In the genomic region with DNA sequence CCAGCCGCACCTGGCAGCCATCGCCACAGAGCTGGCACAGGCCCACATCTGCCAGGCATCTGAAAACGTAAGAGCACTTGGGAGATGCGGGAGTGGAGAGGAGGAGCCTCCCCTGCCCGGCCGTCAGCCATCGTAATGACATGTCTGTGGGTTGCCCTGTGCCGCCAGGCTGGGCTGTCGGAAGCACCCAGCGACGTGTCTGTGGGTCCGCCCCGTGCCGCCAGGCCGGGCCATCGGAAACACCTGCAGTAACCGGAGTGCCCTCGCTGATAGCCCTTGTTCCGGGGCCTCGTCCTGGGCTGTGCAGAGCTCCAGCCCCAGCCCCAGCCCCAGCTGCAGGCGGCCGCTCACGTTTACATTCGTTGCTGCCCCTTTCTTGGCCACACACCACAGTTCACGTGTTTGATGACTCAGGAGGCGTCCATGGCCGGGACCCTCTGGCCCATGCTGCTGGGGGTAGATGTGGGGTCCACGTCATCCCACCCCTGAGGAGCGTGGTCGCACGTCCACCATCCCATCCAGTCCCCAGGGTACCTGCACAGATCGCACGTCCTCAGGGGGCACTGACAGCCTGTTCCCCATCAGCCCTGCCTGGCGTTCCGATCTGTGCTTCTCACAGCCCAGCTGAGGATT, we compare ENCODE assay signal across 19 cellular contexts.
"Had no signal": no experiment of that assay in that cellular context is flagged by ENCODE, and none has a peak within 500 bp of the region (broad histone marks: within the 10 kb centered on the region; RNA-seq: fewer than 3 reads in every experiment).

No MANE protein-coding gene starts in this region.

- H3K9me3 ChIP-seq: ascending aorta, breast epithelium, heart left ventricle, suprapubic skin had no signal

- DNase-seq: activated CD4-positive, alpha-beta memory T cell treated with anti-CD3 and anti-CD28 coated beads, Interleukin-2, amount 10 ng/mL, durations not matched to agents 7 days and 5 days; activated CD4-positive, alpha-beta T cell treated with anti-CD3 and anti-CD28 coated beads for 36 hours; activated gamma-delta T cell treated with Interleukin-2 at 50 U/mL for 16 hours; activated naive CD8-positive, alpha-beta T cell treated with anti-CD3 and anti-CD28 coated beads for 36 hours; activated T-cell treated with anti-CD3 and anti-CD28 coated beads, Interleukin-2, amount 50 U/mL, for 48 hours; dermis blood vessel endothelial cell; effector memory CD8-positive, alpha-beta T cell; naive thymus-derived CD4-positive, alpha-beta T cell; retina; stimulated activated CD4-positive, alpha-beta T cell treated with anti-CD3 and anti-CD28 coated beads, Interleukin-4, amount 100 ng/mL, for 24 hours; stimulated activated CD8-positive, alpha-beta memory T cell treated with anti-CD3 and anti-CD28 coated beads, Interleukin-4, amount 100 ng/mL, for 48 hours; stimulated activated naive CD4-positive, alpha-beta T cell treated with Interleukin-2 at 50 U/mL for 16 hours had no signal

- H3K4me3 ChIP-seq: ascending aorta, breast epithelium, heart left ventricle, skin epidermis, suprapubic skin had no signal

- ATAC-seq: activated CD4-positive, alpha-beta T cell treated with anti-CD3 and anti-CD28 coated beads for 36 hours; effector memory CD8-positive, alpha-beta T cell; left colon; naive thymus-derived CD4-positive, alpha-beta T cell had no signal

- H3K4me1 ChIP-seq: ascending aorta, breast epithelium, heart left ventricle, suprapubic skin had no signal

- H3K27ac ChIP-seq: ascending aorta, breast epithelium, heart left ventricle, skin epidermis, suprapubic skin, VCaP had no signal

- H3K27me3 ChIP-seq: ascending aorta, breast epithelium, heart left ventricle, suprapubic skin had no signal
